14 cellular contexts compared by ENCODE assay signal in the genomic region with DNA sequence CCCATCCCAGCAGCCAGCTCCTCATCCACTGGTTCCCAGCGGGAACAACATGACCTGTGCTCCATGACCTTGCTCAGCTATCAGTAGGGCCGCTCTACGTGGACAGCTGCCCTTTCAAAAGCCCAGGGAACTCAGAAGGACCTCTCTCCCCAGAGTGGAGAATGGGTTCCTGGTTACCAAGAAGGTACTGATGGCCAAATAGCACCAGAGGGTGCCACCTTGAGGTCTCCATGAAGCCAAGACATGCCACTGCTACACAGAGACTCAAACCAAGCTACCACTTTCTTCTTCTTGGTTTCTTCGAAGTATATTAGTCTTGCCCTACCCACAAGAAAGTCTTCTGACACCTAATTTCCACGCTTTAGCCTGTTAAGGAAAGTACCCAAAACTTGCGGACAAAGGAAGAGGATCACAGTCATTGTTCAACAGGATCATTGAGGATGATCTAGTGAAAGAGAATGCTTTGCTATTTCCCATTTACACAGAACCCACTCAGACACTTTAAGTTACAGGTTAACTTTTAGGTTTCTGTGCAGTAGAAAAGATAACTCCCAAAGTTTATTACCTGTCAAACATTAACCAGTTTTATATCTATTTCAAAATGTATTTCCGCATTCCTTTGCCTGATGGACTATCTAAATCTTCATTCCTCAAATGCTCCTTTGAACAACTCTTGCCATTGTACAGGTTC.
A peak's percentile ranks its signal among the peaks of the same experiment; 100 is the strongest.
DNase-seq lines count a peak whose midpoint lies in the region; ATAC-seq and TF ChIP-seq lines count a peak whose summit lies in the region.
"Had no signal": no experiment of that assay in that cellular context is flagged by ENCODE, and none has a peak within 500 bp of the region (broad histone marks: within the 10 kb centered on the region; RNA-seq: fewer than 3 reads in every experiment).

No MANE protein-coding gene starts in this region.

- peak overlapping the region; percentile 89 for H3K27ac ChIP-seq in 22Rv1
- H3K27ac ChIP-seq: breast epithelium, esophagus squamous epithelium had no signal

- intact Hi-C loops in CD14-positive monocyte (cut with micrococcal nuclease) = loop anchor here (5.0 to 10.0 kb wide), 3 partner anchors 41 to 238 kb away; a partner anchor contains a TSS

- ATAC-seq in GM19395 (IDR thresholded peaks at IDR 0.05; ENCODE audit: unreplicated experiment) = peak; percentile 23
- peak; percentile 31 for ATAC-seq in HG03457 (IDR thresholded peaks at IDR 0.05; ENCODE audit: unreplicated experiment)
- ATAC-seq in esophagus mucosa = peak; percentile 41

- peaks cover 1 to 8% (median 5%) of the 10 kb centered on the region in 3 donors for H3K27me3 Mint-ChIP-seq in CD14-positive monocyte (ENCODE audit: low read depth in 3 of 3)
- H3K27me3 Mint-ChIP-seq: activated B cell treated with CpG ODN at 0.5 μM for 24 hours had no signal

- peaks cover 0 to 1% (median 0%) of the 10 kb centered on the region in 7 donors for H3K9me3 Mint-ChIP-seq in CD14-positive monocyte
- H3K9me3 Mint-ChIP-seq: activated B cell treated with CpG ODN at 0.5 μM for 24 hours, natural killer cell had no signal

- H3K4me3 Mint-ChIP-seq in CD14-positive monocyte = no peak overlapping the region
- H3K4me3 Mint-ChIP-seq: activated B cell treated with CpG ODN at 0.5 μM for 24 hours, natural killer cell had no signal

- no peaks in the 10 kb centered on the region for H3K36me3 Mint-ChIP-seq in CD14-positive monocyte
- H3K36me3 Mint-ChIP-seq: natural killer cell had no signal

- peaks cover 17% of the 10 kb centered on the region for H3K4me1 Mint-ChIP-seq in CD14-positive monocyte

- TF ChIP-seq CTCF in 22Rv1 (IDR thresholded peaks at IDR 0.05) (no peak), CD14-positive monocyte (IDR thresholded peaks at IDR 0.05) (no peak)

- peak overlapping the region in 1 of 7 donors; percentile 57 for H3K27ac Mint-ChIP-seq in CD14-positive monocyte
- H3K27ac Mint-ChIP-seq: natural killer cell had no signal

- no peak for DNase-seq in hepatic stellate cell (ENCODE audit: low spot score)
- no peak for DNase-seq in globus pallidus (ENCODE audit: low spot score)
- DNase-seq in foreskin melanocyte = no peak
- no peak for DNase-seq in CD14-positive monocyte (ENCODE audit: low spot score)
- DNase-seq: activated B cell treated with CpG ODN at 0.5 μM for 24 hours; esophagus squamous epithelium; natural killer cell; stimulated activated CD4-positive, alpha-beta T cell treated with anti-CD3 and anti-CD28 coated beads, Interleukin-12 subunit alpha, Interleukin-12 subunit beta, amount 100 ng/mL, for 4 hours; stimulated activated CD8-positive, alpha-beta memory T cell treated with anti-CD3 and anti-CD28 coated beads, Interleukin-4, amount 100 ng/mL, for 48 hours had no signal
